In the genomic region with DNA sequence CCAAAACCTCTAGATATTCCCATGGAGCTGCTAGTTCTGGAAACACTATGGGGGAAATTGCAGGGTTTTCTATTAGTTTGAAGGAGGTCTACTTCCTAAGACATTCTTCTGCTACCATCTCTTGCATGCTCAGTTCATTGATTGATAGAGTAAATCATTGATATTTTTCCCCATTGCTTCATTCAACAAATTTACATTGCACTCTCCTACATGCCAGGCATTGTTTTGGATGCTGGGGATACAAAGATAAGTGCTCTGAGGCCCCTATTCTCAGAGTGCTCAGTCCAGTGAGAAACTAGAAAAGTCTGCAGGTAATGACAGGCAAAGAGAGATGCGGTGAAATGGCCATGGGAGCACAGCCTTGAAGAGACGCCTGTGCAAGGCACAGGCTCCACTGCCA, we compare ENCODE assay signal across 7 cellular contexts.
"Had no signal": no experiment of that assay in that cellular context is flagged by ENCODE, and none has a peak within 500 bp of the region (broad histone marks: within the 10 kb centered on the region; RNA-seq: fewer than 3 reads in every experiment).

No MANE protein-coding gene starts in this region.

- H3K36me3 ChIP-seq: HAP-1 had no signal

- DNase-seq: GOT3, H7, HFFc6, KBM-7 had no signal

- FAIRE-seq: HTR-8/SVneo had no signal

- H3K4me3 ChIP-seq: HAP-1 had no signal

- ATAC-seq: HCT116 had no signal

- H3K4me1 ChIP-seq: HAP-1 had no signal

- H3K9me3 ChIP-seq: HAP-1 had no signal
